Comparison of ENCODE assay signal across 11 cellular contexts in the genomic region with DNA sequence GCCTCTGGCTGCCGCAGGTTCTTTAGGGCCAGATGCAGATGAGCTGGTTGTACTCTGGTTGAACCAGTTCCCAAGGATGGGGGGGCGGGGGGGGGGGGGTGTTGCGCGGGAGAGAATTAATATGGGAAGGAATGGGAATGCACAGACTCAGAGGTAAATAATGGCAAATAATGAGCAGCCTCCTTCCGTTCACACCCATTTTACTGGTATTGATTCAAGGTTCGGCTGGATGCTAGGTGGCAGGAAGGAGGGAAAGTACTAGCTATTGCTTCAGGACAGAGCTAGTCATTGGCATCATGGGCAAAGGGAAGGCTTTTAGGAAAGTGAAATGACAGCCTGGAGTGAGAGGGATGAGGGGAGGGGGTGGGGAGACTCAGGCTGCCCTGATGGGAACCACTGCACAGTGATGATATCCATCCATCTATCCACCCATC. TPM values are rescaled to one million over a fixed set of nuclear protein-coding genes. Genes with fewer than 3 reads are reported as not detected.
DNase-seq lines count a peak whose midpoint lies in the region; ATAC-seq and TF ChIP-seq lines count a peak whose summit lies in the region.
"Had no signal": no experiment of that assay in that cellular context is flagged by ENCODE, and none has a peak within 500 bp of the region (broad histone marks: within the 10 kb centered on the region; RNA-seq: fewer than 3 reads in every experiment).

Gene VSTM5, minus strand, starts transcription at position 34 of the 434 bp plus-strand sequence. CDS start 116 bp downstream, outside the sequence.

- H3K27ac Mint-ChIP-seq in Calu3 (ENCODE audit: unreplicated experiment), result no peak within 1 kb of the TSS

- TF ChIP-seq CTCF in Calu3 (IDR thresholded peaks at IDR 0.05; ENCODE audit: unreplicated experiment) (no peak), Peyer's patch (IDR thresholded peaks at IDR 0.05) (no peak), foreskin keratinocyte (conservative IDR thresholded peaks at IDR 0.05) (no peak), sigmoid colon (IDR thresholded peaks at IDR 0.05) (no peak)

- H3K27ac ChIP-seq in Peyer's patch, result peak within 1 kb of the TSS in 3 of 4 donors; percentile 53 to 94 (median 83)
- H3K27ac ChIP-seq in foreskin keratinocyte, result no peak within 1 kb of the TSS
- H3K27ac ChIP-seq in sigmoid colon, result peak within 1 kb of the TSS in 3 of 4 donors; percentile 66 to 70 (median 70)
- H3K27ac ChIP-seq: SK-N-MC had no signal

- H3K27me3 ChIP-seq in Peyer's patch (no peaks in the 10 kb centered on the region), foreskin keratinocyte (no peaks in the 10 kb centered on the region), sigmoid colon (no peaks in the 10 kb centered on the region)

- no peak for DNase-seq in Calu3
- no peak for DNase-seq in Peyer's patch
- DNase-seq in foreskin keratinocyte, result no peak
- DNase-seq in sigmoid colon, result no peak
- DNase-seq in NCI-H2227 treated with DMSO at 0.1 percent for 48 hours (lab: John Stamatoyannopoulos, UW), result no peak
- no peak for DNase-seq in D341Med (ENCODE audit: low spot score)
- no peak for DNase-seq in NCI-H1092 treated with DMSO at 0.1 percent for 48 hours (lab: John Stamatoyannopoulos, UW)
- DNase-seq: activated naive CD4-positive, alpha-beta T cell treated with Interleukin-2 at 50 U/mL for 16 hours; Karpas-422 had no signal

- 4 to 33% methylated on average over 6 of the region's 6 CpGs for WGBS in sigmoid colon, 2 donors

- TF ChIP-seq POLR2A in Peyer's patch (IDR thresholded peaks at IDR 0.05) (no peak), sigmoid colon (IDR thresholded peaks at IDR 0.05) (no peak)

- H3K4me3 ChIP-seq in Peyer's patch (peak within 1 kb of the TSS; percentile 12 to 64 (median 47)), sigmoid colon (peak within 1 kb of the TSS; percentile 40 to 66 (median 60))
- H3K4me3 ChIP-seq: SK-N-MC had no signal

- no TSS peak for BruUV-seq in Calu3 (replicated peaks; lab: Mats Ljungman, UMichigan)

- no peak for TF ChIP-seq EP300 in sigmoid colon (IDR thresholded peaks at IDR 0.05)

- no peaks in the 10 kb centered on the region for H3K4me1 Mint-ChIP-seq in Calu3 (ENCODE audit: low read depth, unreplicated experiment)

- no peaks in the 10 kb centered on the region for H3K27me3 Mint-ChIP-seq in Calu3 (ENCODE audit: unreplicated experiment)

- peaks cover 4% of the 10 kb centered on the region for H3K36me3 Mint-ChIP-seq in Calu3 (ENCODE audit: insufficient read depth, unreplicated experiment)

- no peaks in the 10 kb centered on the region for H3K36me3 ChIP-seq in Peyer's patch
- H3K36me3 ChIP-seq in sigmoid colon, result no peaks in the 10 kb centered on the region

- H3K9me3 Mint-ChIP-seq in Calu3 (ENCODE audit: low read depth, unreplicated experiment), result no peaks in the 10 kb centered on the region

- CTCF ChIA-PET in Calu3 (lab: Charles Lee), result no interaction called here

- H3K4me1 ChIP-seq in Peyer's patch (peaks cover 0 to 14% (median 4%) of the 10 kb centered on the region in 4 donors), foreskin keratinocyte (peaks cover 6% of the 10 kb centered on the region), sigmoid colon (peaks cover 0 to 14% (median 8%) of the 10 kb centered on the region in 4 donors)

- H3K9me3 ChIP-seq in Peyer's patch, result no peaks in the 10 kb centered on the region
- no peaks in the 10 kb centered on the region for H3K9me3 ChIP-seq in sigmoid colon

- ATAC-seq in foreskin keratinocyte (peak; percentile 21), GM21737 (IDR thresholded peaks at IDR 0.05; ENCODE audit: unreplicated experiment) (no peak)

- peak within 1 kb of the TSS; percentile 64 for H3K4me3 Mint-ChIP-seq in Calu3 (ENCODE audit: low read depth, unreplicated experiment)

- intact Hi-C loops in Calu3 (cut with micrococcal nuclease; ENCODE audit: unreplicated experiment), result no loop called here
- intact Hi-C loops in sigmoid colon (cut with DNase I), result no loop called here

RNA-seq across cellular contexts. Expression of gene VSTM5, which starts in this region (rescaled TPM):
- 0.71 and 0.76 TPM in 2 replicates for total RNA-seq in Calu3 (2022)
- 1 to 10 TPM; 1.1 to 2.2 (median 1.5) TPM for total RNA-seq in Peyer's patch
- 0.11 and 0.14 TPM in 2 replicates for total RNA-seq in foreskin keratinocyte
- polyA plus RNA-seq in foreskin keratinocyte, result 0.03 and 0.08 TPM in 2 replicates
- 1 to 10 TPM in 1 of 4 donors, under 1 TPM in 2, not detected in 1; 0.71 to 1.1 (median 0.83) TPM for total RNA-seq in sigmoid colon
- 1 to 10 TPM in 1 of 3 donors, under 1 TPM in 2; 0.23 to 3.6 (median 0.86) TPM for polyA plus RNA-seq in sigmoid colon

Comparison
In these comparisons a context has a peak if more than half of its experiments do, and no peak if none do; other contexts are left out.
1. Peak in ATAC-seq in foreskin keratinocyte; RNA of the gene not detected or under 1 TPM.